Comparison of ENCODE assay signal across 11 cellular contexts in the genomic region with DNA sequence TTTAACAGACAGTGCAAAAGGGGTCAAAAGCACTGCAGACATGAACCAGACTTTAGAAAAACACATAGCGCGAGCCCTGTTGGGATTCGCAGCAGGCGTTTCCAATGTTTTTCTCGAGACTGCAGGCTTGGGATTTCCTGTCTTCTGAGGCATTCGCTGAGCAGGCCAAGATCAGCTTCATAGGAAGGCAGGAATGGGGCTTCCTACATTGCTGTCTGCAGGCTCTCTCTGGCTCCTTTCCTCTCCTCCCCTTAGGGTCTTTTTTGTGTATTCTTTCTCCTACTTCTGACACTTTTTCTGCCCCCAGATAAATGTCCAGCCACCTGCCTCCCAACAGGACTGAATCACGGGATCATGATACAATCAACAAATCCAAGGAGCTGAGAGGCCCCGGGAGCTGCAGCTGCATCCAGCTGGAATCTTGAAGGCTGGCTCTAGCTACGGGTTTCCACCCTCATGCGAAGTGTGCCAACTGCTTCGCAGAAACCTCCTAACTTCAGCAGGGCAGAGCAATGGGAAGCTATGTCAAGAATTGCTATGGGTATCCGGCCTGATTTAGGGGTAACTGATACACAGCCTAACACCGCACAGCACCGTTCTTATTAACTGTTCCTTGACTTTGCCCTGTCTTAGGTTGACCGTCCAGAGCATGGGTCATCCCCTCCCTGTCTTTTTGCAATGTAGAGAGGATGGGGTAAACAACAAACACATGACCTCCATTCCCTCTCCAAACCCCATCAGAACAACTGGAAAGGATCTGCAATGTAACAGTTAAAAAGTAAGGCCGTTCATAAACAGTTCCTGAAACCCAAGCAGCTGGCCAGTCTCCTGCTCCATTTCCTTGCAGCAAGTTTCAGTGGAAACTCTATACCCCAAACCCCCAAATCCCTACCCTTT. TPM values are rescaled to one million over a fixed set of nuclear protein-coding genes. Genes with fewer than 3 reads are reported as not detected.
A peak's percentile ranks its signal among the peaks of the same experiment; 100 is the strongest.
DNase-seq lines count a peak whose midpoint lies in the region; ATAC-seq and TF ChIP-seq lines count a peak whose summit lies in the region.
"Had no signal": no experiment of that assay in that cellular context is flagged by ENCODE, and none has a peak within 500 bp of the region (broad histone marks: within the 10 kb centered on the region; RNA-seq: fewer than 3 reads in every experiment).

No MANE protein-coding gene starts in this region.

- H3K9ac ChIP-seq in neural progenitor cell, result no peak overlapping the region

- H3K36me3 ChIP-seq in neural progenitor cell (no peaks in the 10 kb centered on the region), urinary bladder (ENCODE audit: insufficient read depth) (peaks cover 2% of the 10 kb centered on the region)

- H3K27ac Mint-ChIP-seq in neural progenitor cell, result peak overlapping the region; percentile 43
- no peak overlapping the region for H3K27ac Mint-ChIP-seq in CD4-positive, alpha-beta T cell

- H3K4me1 ChIP-seq in neural progenitor cell, result peaks cover 43% of the 10 kb centered on the region
- H3K4me1 ChIP-seq in urinary bladder (ENCODE audit: insufficient read depth), result no peaks in the 10 kb centered on the region

- peaks cover 49% of the 10 kb centered on the region for H3K4me1 Mint-ChIP-seq in neural progenitor cell
- H3K4me1 Mint-ChIP-seq in CD4-positive, alpha-beta T cell (ENCODE audit: low read depth), result peaks cover 11% of the 10 kb centered on the region

- H3K27me3 ChIP-seq in neural progenitor cell, result peaks cover 34% of the 10 kb centered on the region
- H3K27me3 ChIP-seq in CD4-positive, alpha-beta T cell (ENCODE audit: control insufficient read depth, insufficient read depth, low read length), result no peaks in the 10 kb centered on the region

- intact Hi-C loops in CD4-positive, alpha-beta T cell (cut with DNase I, micrococcal nuclease), result no loop called here

- peaks cover 68% of the 10 kb centered on the region for H4K20me1 ChIP-seq in neural progenitor cell (ENCODE audit: low read depth)

- H3K4me3 ChIP-seq in foreskin fibroblast (ENCODE audit: low read depth in 1 of 2, low read length in 2 of 2) (no peak overlapping the region), neural progenitor cell (no peak overlapping the region), urinary bladder (ENCODE audit: low read depth, low read length) (no peak overlapping the region)

- H3K9me3 ChIP-seq in neural progenitor cell (ENCODE audit: low read depth), result no peaks in the 10 kb centered on the region
- no peaks in the 10 kb centered on the region for H3K9me3 ChIP-seq in CD4-positive, alpha-beta T cell (ENCODE audit: control insufficient read depth, low read length)

- WGBS in urinary bladder, result 14% methylated on average over 16 of the region's 16 CpGs

- ATAC-seq in CD4-positive, alpha-beta T cell (ENCODE audit: poor library complexity), result no peak

- peaks cover 9% of the 10 kb centered on the region for H3K27me3 Mint-ChIP-seq in neural progenitor cell (ENCODE audit: insufficient read depth, low read depth)
- H3K27me3 Mint-ChIP-seq in CD4-positive, alpha-beta T cell, result no peaks in the 10 kb centered on the region

- H3K36me3 Mint-ChIP-seq in neural progenitor cell, result no peaks in the 10 kb centered on the region
- H3K36me3 Mint-ChIP-seq in CD4-positive, alpha-beta T cell (ENCODE audit: low read depth), result peaks cover 18% of the 10 kb centered on the region

- POLR2A ChIA-PET in CD4-positive, alpha-beta T cell (lab: Charles Lee), result interaction anchor here (3.0 kb wide), 1 partner anchor 255 kb away, joined by 11 read pairs; the partner anchor contains the start of gene RRBP1

- no peak overlapping the region for H2AFZ ChIP-seq in neural progenitor cell (replicated peaks)

- TF ChIP-seq CTCF in foreskin fibroblast (IDR thresholded peaks at IDR 0.05; ENCODE audit: low read depth, low read length) (no peak), neural progenitor cell (IDR thresholded peaks at IDR 0.05) (no peak)
- no peak for TF ChIP-seq CTCF in CD4-positive, alpha-beta T cell (IDR thresholded peaks at IDR 0.05)

- H3K79me2 ChIP-seq in neural progenitor cell (ENCODE audit: low read depth), result no peaks in the 10 kb centered on the region

- no peak overlapping the region for H3K4me3 Mint-ChIP-seq in neural progenitor cell
- H3K4me3 Mint-ChIP-seq in CD4-positive, alpha-beta T cell, result no peak overlapping the region

- DNase-seq in DMS 273 (lab: John Stamatoyannopoulos, UW; ENCODE audit: unreplicated experiment) (peak; percentile 44), DMS 273 treated with DMSO at 0.1 percent for 48 hours (lab: John Stamatoyannopoulos, UW) (no peak), foreskin fibroblast (peak; percentile 64 to 86), neural progenitor cell (ENCODE audit: low spot score) (no peak), Kasumi-1 (lab: John Stamatoyannopoulos, UW) (no peak), NCI-H69 (lab: John Stamatoyannopoulos, UW) (no peak)
- no peak for DNase-seq in CD4-positive, alpha-beta T cell
- DNase-seq: activated CD4-positive, alpha-beta T cell treated with anti-CD3 and anti-CD28 coated beads, Interleukin-2, amount 50 U/mL, for 4 hours; MV-4-11 had no signal

- peaks cover 2% of the 10 kb centered on the region for H3K9me3 Mint-ChIP-seq in neural progenitor cell
- H3K9me3 Mint-ChIP-seq in CD4-positive, alpha-beta T cell, result no peaks in the 10 kb centered on the region

- peak overlapping the region; percentile 29 for H3K4me2 ChIP-seq in neural progenitor cell

- H3K27ac ChIP-seq in neural progenitor cell, result no peak overlapping the region
- H3K27ac ChIP-seq in urinary bladder (ENCODE audit: low read depth), result peak overlapping the region; percentile 60
- H3K27ac ChIP-seq in CD4-positive, alpha-beta T cell (ENCODE audit: low read depth, low read length), result no peak overlapping the region
- H3K27ac ChIP-seq: 22Rv1 had no signal

- peaks cover 56% of the 10 kb centered on the region for H3F3A ChIP-seq in neural progenitor cell (ENCODE audit: low read depth)

- CTCF ChIA-PET in CD4-positive, alpha-beta T cell (lab: Charles Lee), result no interaction called here

RNA-seq across cellular contexts. Expression of gene SNX5, which starts 31.6 kb away (rescaled TPM):
- total RNA-seq in neural progenitor cell (ENCODE audit: low replicate concordance) (156 and 226 TPM in 2 replicates), urinary bladder (138 TPM)
- 51.9 TPM for polyA plus RNA-seq in urinary bladder
- 10 to 100 TPM; 58.3 to 60.3 TPM for total RNA-seq in CD4-positive, alpha-beta T cell

RNA-seq across cellular contexts. Expression of gene MGME1, which starts 31.8 kb away (rescaled TPM):
- total RNA-seq in neural progenitor cell (ENCODE audit: low replicate concordance) (57.2 and 87.2 TPM in 2 replicates), urinary bladder (15.0 TPM)
- 8.9 TPM for polyA plus RNA-seq in urinary bladder
- 1 to 10 TPM; 4.5 to 4.6 TPM for total RNA-seq in CD4-positive, alpha-beta T cell

Comparison
In these comparisons a context has a peak if more than half of its experiments do, and no peak if none do; other contexts are left out.
1. DNase-seq: peak in DMS 273 (single experiment) and foreskin fibroblast (2 of 2); none in DMS 273 treated with DMSO at 0.1 percent for 48 hours (single experiment), neural progenitor cell (single experiment), CD4-positive, alpha-beta T cell (0 of 10), Kasumi-1 (0 of 2) and NCI-H69 (single experiment).